14 cellular contexts compared by ENCODE assay signal in genomic region chr3:16326724-16327349, GRCh38.
DNase-seq lines count a peak whose midpoint lies in the region; ATAC-seq, FAIRE-seq and TF ChIP-seq lines count a peak whose summit lies in the region.
"Had no signal": no experiment of that assay in that cellular context is flagged by ENCODE, and none has a peak within 500 bp of the region (broad histone marks: within the 10 kb centered on the region; RNA-seq: fewer than 3 reads in every experiment).

No MANE protein-coding gene starts in this region.

- DNase-seq in activated T-cell treated with anti-CD3 and anti-CD28 coated beads, Interleukin-2, amount 50 U/mL, for 24 hours = no peak
- no peak for DNase-seq in activated T-cell treated with anti-CD3 and anti-CD28 coated beads, Interleukin-2, amount 50 U/mL, for 4 hours
- DNase-seq in NCI-H69 (lab: John Stamatoyannopoulos, UW) (peak; percentile 19), neuronal stem cell (ENCODE audit: low spot score) (no peak), pancreas (no peak)
- DNase-seq: gastrocnemius medialis, KBM-7, NCI-H1048, NCI-H2081 treated with DMSO at 0.1 percent for 48 hours, uterus had no signal

- no peak overlapping the region for H3K4me2 ChIP-seq in neuronal stem cell (ENCODE audit: insufficient read depth, low read length, poor library complexity, severe bottlenecking)

- H2BK5ac ChIP-seq in neuronal stem cell (ENCODE audit: low read length) = no peak overlapping the region

- no peak overlapping the region for H2BK12ac ChIP-seq in neuronal stem cell (ENCODE audit: low read length)

- H3K9ac ChIP-seq in neuronal stem cell (ENCODE audit: low read depth, low read length, poor library complexity) = no peak overlapping the region

- H3K27ac ChIP-seq in cingulate gyrus (ENCODE audit: low read depth, low read length) (peak overlapping the region; percentile 8), neuronal stem cell (replicated peaks; ENCODE audit: low read length) (no peak overlapping the region), pancreas (no peak overlapping the region)
- H3K27ac ChIP-seq: gastrocnemius medialis, uterus, VCaP had no signal

- no peak for FAIRE-seq in pancreas (lab: Jason Lieb, UNC)

- no peaks in the 10 kb centered on the region for H3K27me3 ChIP-seq in neuronal stem cell (ENCODE audit: control insufficient read depth in 3 of 3, insufficient read depth in 3 of 3, low read depth in 1 of 3, low read length in 3 of 3)
- H3K27me3 ChIP-seq in pancreas = no peaks in the 10 kb centered on the region
- H3K27me3 ChIP-seq: gastrocnemius medialis, uterus had no signal

- H3K4me1 ChIP-seq in neuronal stem cell (ENCODE audit: control insufficient read depth in 2 of 2, insufficient read depth in 1 of 2, low read depth in 1 of 2, low read length in 2 of 2) (peaks cover 11 to 16% of the 10 kb centered on the region in 2 donors), pancreas (no peaks in the 10 kb centered on the region)
- H3K4me1 ChIP-seq: uterus had no signal

- no peak overlapping the region for H4K8ac ChIP-seq in neuronal stem cell (ENCODE audit: low read depth, low read length)

- no peak overlapping the region for H3K14ac ChIP-seq in neuronal stem cell (ENCODE audit: low read length)

- no peak overlapping the region for H2BK15ac ChIP-seq in neuronal stem cell (ENCODE audit: low read length)

- no peak overlapping the region for H3K4ac ChIP-seq in neuronal stem cell (ENCODE audit: low read length)

- H3K36me3 ChIP-seq in neuronal stem cell (replicated peaks in 1 of 2; ENCODE audit: control insufficient read depth in 2 of 2, insufficient read depth in 2 of 2, low read length in 2 of 2) = peaks cover 10 to 18% of the 10 kb centered on the region in 2 donors
- peaks cover 0 to 10% (median 0%) of the 10 kb centered on the region in 3 donors for H3K36me3 ChIP-seq in pancreas
- H3K36me3 ChIP-seq: uterus had no signal

- H3K4me1 Mint-ChIP-seq in activated T-cell treated with anti-CD3 and anti-CD28 coated beads, Interleukin-2, amount 50 U/mL, for 24 hours (ENCODE audit: low read depth) = peaks cover 28% of the 10 kb centered on the region
- peaks cover 4% of the 10 kb centered on the region for H3K4me1 Mint-ChIP-seq in activated T-cell treated with anti-CD3 and anti-CD28 coated beads, Interleukin-2, amount 50 U/mL, for 4 hours (ENCODE audit: low read depth)

- H3K4me3 ChIP-seq in neuronal stem cell (ENCODE audit: low read length in 2 of 2) (no peak overlapping the region), pancreas (no peak overlapping the region)
- H3K4me3 ChIP-seq: gastrocnemius medialis, uterus had no signal

- H3K18ac ChIP-seq in neuronal stem cell (ENCODE audit: low read length) = no peak overlapping the region

- H3K79me1 ChIP-seq in neuronal stem cell (ENCODE audit: low read depth, low read length) = no peaks in the 10 kb centered on the region

- no peak overlapping the region for H4K91ac ChIP-seq in neuronal stem cell (ENCODE audit: low read depth, low read length, poor library complexity)

- peaks cover 2 to 15% of the 10 kb centered on the region in 2 donors for H3K9me3 ChIP-seq in neuronal stem cell (replicated peaks in 1 of 2; ENCODE audit: control insufficient read depth in 2 of 2, insufficient read depth in 1 of 2, low read depth in 1 of 2, low read length in 2 of 2)
- H3K9me3 ChIP-seq in pancreas = no peaks in the 10 kb centered on the region
- H3K9me3 ChIP-seq: gastrocnemius medialis, uterus had no signal

- no peak overlapping the region for H3K4me3 Mint-ChIP-seq in activated T-cell treated with anti-CD3 and anti-CD28 coated beads, Interleukin-2, amount 50 U/mL, for 24 hours
- no peak overlapping the region for H3K4me3 Mint-ChIP-seq in activated T-cell treated with anti-CD3 and anti-CD28 coated beads, Interleukin-2, amount 50 U/mL, for 4 hours

- H3K9me3 Mint-ChIP-seq in activated T-cell treated with anti-CD3 and anti-CD28 coated beads, Interleukin-2, amount 50 U/mL, for 24 hours = peaks cover 6% of the 10 kb centered on the region
- peaks cover 11% of the 10 kb centered on the region for H3K9me3 Mint-ChIP-seq in activated T-cell treated with anti-CD3 and anti-CD28 coated beads, Interleukin-2, amount 50 U/mL, for 4 hours

- no peak overlapping the region for H2AFZ ChIP-seq in neuronal stem cell (ENCODE audit: low read length)

- no peak overlapping the region for H3K23ac ChIP-seq in neuronal stem cell (ENCODE audit: low read depth, low read length, poor library complexity)

- H2BK120ac ChIP-seq in neuronal stem cell (ENCODE audit: low read depth, low read length) = peak overlapping the region; percentile 4

- no peak for ATAC-seq in activated T-cell treated with anti-CD3 and anti-CD28 coated beads, Interleukin-2, amount 50 U/mL, for 4 hours
- ATAC-seq in pancreas (no peak), HG03159 (IDR thresholded peaks at IDR 0.05; ENCODE audit: unreplicated experiment) (no peak), GM21423 (IDR thresholded peaks at IDR 0.05; ENCODE audit: unreplicated experiment) (no peak)
- ATAC-seq: gastrocnemius medialis had no signal

- WGBS in neuronal stem cell (ENCODE audit: extremely low coverage in 2 of 2, insufficient read length in 2 of 2, insufficient replicate concordance in 1 of 2), 2 donors = no CpG with 5 or more reads among the region's 15 CpGs
- 86 to 89% methylated on average over 15 of the region's 15 CpGs for WGBS in pancreas, 2 donors

- no peak for TF ChIP-seq CTCF in pancreas (IDR thresholded peaks at IDR 0.05)

- H2AK5ac ChIP-seq in neuronal stem cell (ENCODE audit: low read depth, low read length) = no peak overlapping the region

- H3K27ac Mint-ChIP-seq in activated T-cell treated with anti-CD3 and anti-CD28 coated beads, Interleukin-2, amount 50 U/mL, for 24 hours = peak overlapping the region; percentile 79

- intact Hi-C loops in pancreas (cut with DNase I) = no loop called here

- no peaks in the 10 kb centered on the region for H3K27me3 Mint-ChIP-seq in activated T-cell treated with anti-CD3 and anti-CD28 coated beads, Interleukin-2, amount 50 U/mL, for 24 hours
- H3K27me3 Mint-ChIP-seq in activated T-cell treated with anti-CD3 and anti-CD28 coated beads, Interleukin-2, amount 50 U/mL, for 4 hours (ENCODE audit: low read depth) = no peaks in the 10 kb centered on the region

- H3K36me3 Mint-ChIP-seq in activated T-cell treated with anti-CD3 and anti-CD28 coated beads, Interleukin-2, amount 50 U/mL, for 24 hours (ENCODE audit: low read depth) = peaks cover 96% of the 10 kb centered on the region
- peaks cover 36% of the 10 kb centered on the region for H3K36me3 Mint-ChIP-seq in activated T-cell treated with anti-CD3 and anti-CD28 coated beads, Interleukin-2, amount 50 U/mL, for 4 hours (ENCODE audit: insufficient read depth)
